2 cellular contexts compared by ENCODE assay signal in the genomic region with DNA sequence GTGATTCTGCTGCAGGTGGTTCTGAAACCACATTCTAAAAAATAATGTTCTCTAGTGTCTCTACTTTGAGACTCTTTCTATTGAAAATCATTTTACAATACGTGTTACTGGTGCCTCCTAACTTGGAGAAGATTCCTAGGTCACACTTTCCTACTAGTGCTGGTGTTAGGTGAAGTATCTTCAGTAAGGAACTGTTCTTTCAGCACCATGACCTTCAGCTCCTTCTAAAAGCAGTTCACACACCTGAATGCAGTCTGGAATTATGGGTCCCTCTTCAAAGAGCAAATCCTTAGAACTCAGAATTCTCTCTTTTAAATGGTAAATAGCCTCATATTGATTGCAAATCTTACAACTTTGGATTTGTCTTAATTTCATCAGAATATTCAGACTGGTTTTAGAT.
TF ChIP-seq lines count a peak whose summit lies in the region.

No MANE protein-coding gene starts in this region.

TF ChIP-seq in A549, 52 proteins besides CTCF, POLR2A, EP300 and RAD21:
- TF ChIP-seq, protein P1, sequence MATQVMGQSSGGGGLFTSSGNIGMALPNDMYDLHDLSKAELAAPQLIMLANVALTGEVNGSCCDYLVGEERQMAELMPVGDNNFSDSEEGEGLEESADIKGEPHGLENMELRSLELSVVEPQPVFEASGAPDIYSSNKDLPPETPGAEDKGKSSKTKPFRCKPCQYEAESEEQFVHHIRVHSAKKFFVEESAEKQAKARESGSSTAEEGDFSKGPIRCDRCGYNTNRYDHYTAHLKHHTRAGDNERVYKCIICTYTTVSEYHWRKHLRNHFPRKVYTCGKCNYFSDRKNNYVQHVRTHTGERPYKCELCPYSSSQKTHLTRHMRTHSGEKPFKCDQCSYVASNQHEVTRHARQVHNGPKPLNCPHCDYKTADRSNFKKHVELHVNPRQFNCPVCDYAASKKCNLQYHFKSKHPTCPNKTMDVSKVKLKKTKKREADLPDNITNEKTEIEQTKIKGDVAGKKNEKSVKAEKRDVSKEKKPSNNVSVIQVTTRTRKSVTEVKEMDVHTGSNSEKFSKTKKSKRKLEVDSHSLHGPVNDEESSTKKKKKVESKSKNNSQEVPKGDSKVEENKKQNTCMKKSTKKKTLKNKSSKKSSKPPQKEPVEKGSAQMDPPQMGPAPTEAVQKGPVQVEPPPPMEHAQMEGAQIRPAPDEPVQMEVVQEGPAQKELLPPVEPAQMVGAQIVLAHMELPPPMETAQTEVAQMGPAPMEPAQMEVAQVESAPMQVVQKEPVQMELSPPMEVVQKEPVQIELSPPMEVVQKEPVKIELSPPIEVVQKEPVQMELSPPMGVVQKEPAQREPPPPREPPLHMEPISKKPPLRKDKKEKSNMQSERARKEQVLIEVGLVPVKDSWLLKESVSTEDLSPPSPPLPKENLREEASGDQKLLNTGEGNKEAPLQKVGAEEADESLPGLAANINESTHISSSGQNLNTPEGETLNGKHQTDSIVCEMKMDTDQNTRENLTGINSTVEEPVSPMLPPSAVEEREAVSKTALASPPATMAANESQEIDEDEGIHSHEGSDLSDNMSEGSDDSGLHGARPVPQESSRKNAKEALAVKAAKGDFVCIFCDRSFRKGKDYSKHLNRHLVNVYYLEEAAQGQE (IDR thresholded peaks at IDR 0.05) = peak; percentile 66; the same call in 1 of the 2 replicates
- no peak for TF ChIP-seq TP53 (CRISPR knock-in tag; IDR thresholded peaks at IDR 0.05)

TF ChIP-seq in IMR-90, 13 proteins besides CTCF, POLR2A, EP300 and RAD21:
- no peak for TF ChIP-seq RCOR1 (IDR thresholded peaks at IDR 0.05; ENCODE audit: insufficient replicate concordance, low read length)
- TF ChIP-seq, protein P2, sequence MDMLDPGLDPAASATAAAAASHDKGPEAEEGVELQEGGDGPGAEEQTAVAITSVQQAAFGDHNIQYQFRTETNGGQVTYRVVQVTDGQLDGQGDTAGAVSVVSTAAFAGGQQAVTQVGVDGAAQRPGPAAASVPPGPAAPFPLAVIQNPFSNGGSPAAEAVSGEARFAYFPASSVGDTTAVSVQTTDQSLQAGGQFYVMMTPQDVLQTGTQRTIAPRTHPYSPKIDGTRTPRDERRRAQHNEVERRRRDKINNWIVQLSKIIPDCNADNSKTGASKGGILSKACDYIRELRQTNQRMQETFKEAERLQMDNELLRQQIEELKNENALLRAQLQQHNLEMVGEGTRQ (IDR thresholded peaks at IDR 0.05; ENCODE audit: low read depth, low read length) = no peak
- no peak for TF ChIP-seq MXI1 (IDR thresholded peaks at IDR 0.05; ENCODE audit: borderline replicate concordance, low read depth, low read length)
- TF ChIP-seq FOS (IDR thresholded peaks at IDR 0.05; ENCODE audit: low read depth, low read length) = no peak
- TF ChIP-seq MAFK (IDR thresholded peaks at IDR 0.05; ENCODE audit: low read depth, low read length) = no peak
- TF ChIP-seq SMC3 (IDR thresholded peaks at IDR 0.05; ENCODE audit: low read depth, low read length) = no peak
- no peak for TF ChIP-seq MAZ (IDR thresholded peaks at IDR 0.05; ENCODE audit: borderline replicate concordance, low read depth, low read length)
- TF ChIP-seq CHD1 (IDR thresholded peaks at IDR 0.05; ENCODE audit: low read depth, low read length) = no peak
- no peak for TF ChIP-seq CEBPB (IDR thresholded peaks at IDR 0.05; ENCODE audit: low read depth, low read length)
- TF ChIP-seq NFE2L2 (IDR thresholded peaks at IDR 0.05; ENCODE audit: low read depth, low read length) = no peak
- TF ChIP-seq RFX5 (IDR thresholded peaks at IDR 0.05; ENCODE audit: low read depth, low read length) = no peak
- TF ChIP-seq BHLHE40 (IDR thresholded peaks at IDR 0.05; ENCODE audit: low read depth, low read length) = no peak
- TF ChIP-seq, protein P3, sequence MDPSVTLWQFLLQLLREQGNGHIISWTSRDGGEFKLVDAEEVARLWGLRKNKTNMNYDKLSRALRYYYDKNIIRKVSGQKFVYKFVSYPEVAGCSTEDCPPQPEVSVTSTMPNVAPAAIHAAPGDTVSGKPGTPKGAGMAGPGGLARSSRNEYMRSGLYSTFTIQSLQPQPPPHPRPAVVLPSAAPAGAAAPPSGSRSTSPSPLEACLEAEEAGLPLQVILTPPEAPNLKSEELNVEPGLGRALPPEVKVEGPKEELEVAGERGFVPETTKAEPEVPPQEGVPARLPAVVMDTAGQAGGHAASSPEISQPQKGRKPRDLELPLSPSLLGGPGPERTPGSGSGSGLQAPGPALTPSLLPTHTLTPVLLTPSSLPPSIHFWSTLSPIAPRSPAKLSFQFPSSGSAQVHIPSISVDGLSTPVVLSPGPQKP (IDR thresholded peaks at IDR 0.05; ENCODE audit: borderline replicate concordance, low read depth, low read length) = no peak
TF ChIP-seq in IMR-90: peak in this region for 0.
